8 cellular contexts compared by ENCODE assay signal in the genomic region with DNA sequence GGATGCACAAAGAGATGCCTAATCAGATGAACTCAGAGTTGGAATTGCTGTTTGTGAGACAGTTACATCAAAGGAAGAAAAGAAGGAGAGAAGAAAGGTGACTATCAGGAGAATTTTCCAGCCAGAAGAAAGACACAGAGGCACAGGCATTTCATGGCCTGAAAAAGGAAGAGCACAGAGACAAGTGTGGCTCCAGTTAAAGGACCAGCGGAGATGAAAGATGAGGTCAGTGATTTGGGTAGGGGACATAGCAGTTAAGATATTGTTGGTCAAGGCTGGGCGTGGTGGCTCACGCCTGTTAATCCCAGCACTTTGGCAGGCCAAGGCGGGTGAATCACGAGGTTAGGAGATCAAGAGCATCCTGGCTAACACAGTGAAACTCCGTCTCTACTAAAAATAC. TPM values are rescaled to one million over a fixed set of nuclear protein-coding genes. Genes with fewer than 3 reads are reported as not detected.
"Had no signal": no experiment of that assay in that cellular context is flagged by ENCODE, and none has a peak within 500 bp of the region (broad histone marks: within the 10 kb centered on the region; RNA-seq: fewer than 3 reads in every experiment).

No MANE protein-coding gene starts in this region.

- DNase-seq: IMR-90, KBM-7, KG1 had no signal

- H3K4me3 Mint-ChIP-seq: IgD-negative memory B cell had no signal

- H3K27ac ChIP-seq: HL-60 had no signal

- FAIRE-seq: HepG2, HTR-8/SVneo had no signal

- H3K27ac Mint-ChIP-seq: IgD-negative memory B cell had no signal

- H3K36me3 Mint-ChIP-seq: IgD-negative memory B cell had no signal

- ATAC-seq: HepG2 had no signal

RNA-seq across cellular contexts. Expression of a gene that starts 3.4 kb away (rescaled TPM):
- total RNA-seq: HT-29, IMR-90 had no signal
- polyA plus RNA-seq: IgD-negative memory B cell, IMR-90 had no signal

RNA-seq across cellular contexts. Expression of a gene that starts 15.0 kb away (rescaled TPM):
- total RNA-seq: HT-29 had no signal

RNA-seq across cellular contexts. Expression of a gene that starts 35.6 kb away (rescaled TPM):
- total RNA-seq: HT-29, IMR-90 had no signal
- polyA plus RNA-seq: IgD-negative memory B cell, IMR-90 had no signal
